8 cellular contexts compared by ENCODE assay signal in genomic region chr7:119270045-119270464, GRCh38.
DNase-seq lines count a peak whose midpoint lies in the region; ATAC-seq and TF ChIP-seq lines count a peak whose summit lies in the region.

No MANE protein-coding gene starts in this region.

- 9 to 19% (median 16%) methylated on average over 6 to 7 of the region's 7 CpGs for WGBS in stomach, 5 donors

- H3K36me3 ChIP-seq in cardiac muscle cell (no peaks in the 10 kb centered on the region), ascending aorta (no peaks in the 10 kb centered on the region), stomach (no peaks in the 10 kb centered on the region)

- TF ChIP-seq POLR2A in stomach (IDR thresholded peaks at IDR 0.05), result no peak

- H3K4me1 ChIP-seq in cardiac muscle cell (ENCODE audit: low read depth) (no peaks in the 10 kb centered on the region), ascending aorta (no peaks in the 10 kb centered on the region), stomach (no peaks in the 10 kb centered on the region)

- TF ChIP-seq CTCF in cardiac muscle cell (IDR thresholded peaks at IDR 0.05; ENCODE audit: low read depth, low read length) (peak; percentile 90), ascending aorta (IDR thresholded peaks at IDR 0.05) (peak; percentile 11 to 44 (median 34)), stomach (IDR thresholded peaks at IDR 0.05) (peak in 5 of 7 experiments; percentile 65 to 79 (median 70))

- DNase-seq in cardiac muscle cell (ENCODE audit: low read depth in 1 of 2, low spot score in 1 of 2) (peak; percentile 83 to 84), cardiac septum (ENCODE audit: low spot score) (no peak), HK-2 (ENCODE audit: unreplicated experiment) (peak; percentile 60), NCI-H69 (lab: John Stamatoyannopoulos, UW) (peak; percentile 91), ascending aorta (ENCODE audit: low spot score in 2 of 2) (no peak), iPS-NIHi7 (ENCODE audit: extremely low spot score) (peak; percentile 55), stomach (peak; percentile 57)

- peak; percentile 95 for ATAC-seq in GM21576 (IDR thresholded peaks at IDR 0.05; ENCODE audit: unreplicated experiment)

- no peaks in the 10 kb centered on the region for H3K9me3 ChIP-seq in cardiac muscle cell (ENCODE audit: low read depth)
- no peaks in the 10 kb centered on the region for H3K9me3 ChIP-seq in ascending aorta
- H3K9me3 ChIP-seq in stomach, result no peaks in the 10 kb centered on the region

- H3K27ac ChIP-seq in cardiac muscle cell, result no peak overlapping the region
- no peak overlapping the region for H3K27ac ChIP-seq in ascending aorta
- H3K27ac ChIP-seq in stomach, result no peak overlapping the region

- H3K27me3 ChIP-seq in cardiac muscle cell (no peaks in the 10 kb centered on the region), ascending aorta (no peaks in the 10 kb centered on the region), stomach (no peaks in the 10 kb centered on the region)

- TF ChIP-seq EP300 in stomach (IDR thresholded peaks at IDR 0.05), result no peak

- no peak overlapping the region for H3K4me3 ChIP-seq in cardiac muscle cell
- no peak overlapping the region for H3K4me3 ChIP-seq in ascending aorta
- no peak overlapping the region for H3K4me3 ChIP-seq in stomach

- intact Hi-C loops in cardiac septum (cut with DNase I) (loop anchor here (10.0 kb wide), 1 partner anchor 1285 kb away; no protein-coding TSS in a partner anchor), ascending aorta (cut with DNase I) (no loop called here), stomach (cut with DNase I; ENCODE audit: low total_unique reads) (no loop called here)

Comparison
In these comparisons a context has a peak if more than half of its experiments do, and no peak if none do; other contexts are left out.
1. DNase-seq: peak in cardiac muscle cell (2 of 2), HK-2 (single experiment), NCI-H69 (single experiment), iPS-NIHi7 (single experiment) and stomach (single experiment); none in cardiac septum (single experiment) and ascending aorta (0 of 2).
2. CTCF ChIP-seq: peak in every context shown above with its lines; median percentile 90 in cardiac muscle cell; 70 in stomach; 34 in ascending aorta.